Comparison of ENCODE assay signal across 8 cellular contexts in the genomic region with DNA sequence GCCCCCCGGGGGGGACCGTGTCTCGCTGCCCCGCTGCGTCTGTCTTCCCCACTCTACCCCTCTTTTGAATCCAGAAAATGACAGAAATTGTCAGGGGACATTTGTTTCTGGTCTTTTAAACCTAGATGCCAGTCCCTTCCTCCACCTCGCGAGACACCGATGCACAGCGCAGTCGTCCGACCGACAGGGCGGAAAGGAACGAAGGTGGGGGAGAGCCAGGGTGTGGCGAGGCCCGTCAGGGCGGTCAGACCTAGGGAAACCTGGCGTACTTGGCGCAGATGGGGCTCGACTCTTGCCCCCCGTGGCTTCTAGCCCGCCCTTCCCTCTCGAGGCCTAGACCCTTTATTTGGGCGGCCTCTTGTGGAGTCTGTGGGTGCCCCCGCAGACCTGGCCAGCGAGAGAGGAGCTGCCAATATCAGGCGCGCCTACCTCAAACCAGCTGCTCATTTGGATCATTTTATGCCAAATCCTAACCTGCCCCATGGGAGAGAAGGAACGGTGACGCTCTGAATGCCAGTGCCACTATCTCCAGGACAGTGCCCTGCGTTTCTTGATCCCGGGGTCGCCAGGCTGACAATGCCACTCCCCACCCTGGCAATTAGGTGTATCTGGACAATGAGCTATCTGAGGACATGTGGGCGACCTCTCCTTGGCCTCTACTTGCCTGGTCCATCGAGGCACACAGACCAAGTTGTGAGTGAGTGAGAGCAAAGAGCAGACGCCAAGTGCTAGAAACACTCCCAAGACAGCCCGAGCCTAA. TPM values are rescaled to one million over a fixed set of nuclear protein-coding genes. Genes with fewer than 3 reads are reported as not detected.
DNase-seq lines count a peak whose midpoint lies in the region; ATAC-seq and TF ChIP-seq lines count a peak whose summit lies in the region.

No MANE protein-coding gene starts in this region.

- H3K4me2 ChIP-seq in BLaER1 treated with 17β-estradiol and CSF1 and Interleukin-3, amounts not matched to agents 10 nM and 100 nM, result peak overlapping the region; percentile 90 to 97 (median 94)

- H3K9me3 Mint-ChIP-seq in chondrocyte (ENCODE audit: low read depth) (no peaks in the 10 kb centered on the region), memory B cell (no peaks in the 10 kb centered on the region)

- peaks cover 0 to 15% (median 0%) of the 10 kb centered on the region in 11 experiments; a peak in 6 of 22 replicates for H4K20me1 ChIP-seq in BLaER1 treated with 17β-estradiol and CSF1 and Interleukin-3, amounts not matched to agents 10 nM and 100 nM

- H3K36me3 Mint-ChIP-seq in chondrocyte (ENCODE audit: low read depth), result no peaks in the 10 kb centered on the region
- H3K36me3 Mint-ChIP-seq in memory B cell, result no peaks in the 10 kb centered on the region

- peaks cover 35 to 51% (median 42%) of the 10 kb centered on the region in 11 experiments for H3K27me3 ChIP-seq in BLaER1 treated with 17β-estradiol and CSF1 and Interleukin-3, amounts not matched to agents 10 nM and 100 nM

- no peaks in the 10 kb centered on the region for H3K36me3 ChIP-seq in BLaER1 treated with 17β-estradiol and CSF1 and Interleukin-3, amounts not matched to agents 10 nM and 100 nM
- H3K36me3 ChIP-seq in urinary bladder (ENCODE audit: insufficient read depth), result no peaks in the 10 kb centered on the region

- H3K9me3 ChIP-seq in BLaER1 treated with 17β-estradiol and CSF1 and Interleukin-3, amounts not matched to agents 10 nM and 100 nM (replicated peaks in 1 of 11), result no peaks in the 10 kb centered on the region

- H3K27ac Mint-ChIP-seq in chondrocyte (ENCODE audit: unreplicated experiment) (peak overlapping the region; percentile 49), memory B cell (no peak overlapping the region)

- peaks cover 0 to 5% (median 0%) of the 10 kb centered on the region in 10 experiments; a peak in 3 of 20 replicates for H3K4me1 ChIP-seq in BLaER1 treated with 17β-estradiol and CSF1 and Interleukin-3, amounts not matched to agents 10 nM and 100 nM
- H3K4me1 ChIP-seq in urinary bladder (ENCODE audit: insufficient read depth), result no peaks in the 10 kb centered on the region

- H3K4me3 ChIP-seq in BLaER1 treated with 17β-estradiol and CSF1 and Interleukin-3, amounts not matched to agents 10 nM and 100 nM, result peak overlapping the region; percentile 59 to 76 (median 68)
- H3K4me3 ChIP-seq in urinary bladder (ENCODE audit: low read depth, low read length), result peak overlapping the region; percentile 60

- TF ChIP-seq CTCF in chondrocyte (IDR thresholded peaks at IDR 0.05), result no peak

- DNase-seq in Kasumi-1 (lab: John Stamatoyannopoulos, UW), result peak; percentile 21 to 31
- no peak for DNase-seq in chondrocyte (ENCODE audit: low spot score)
- DNase-seq in memory B cell (ENCODE audit: low spot score in 2 of 2), result no peak
- DNase-seq in NCI-H774 (lab: John Stamatoyannopoulos, UW), result no peak
- no peak for DNase-seq in stimulated activated naive CD4-positive, alpha-beta T cell (lab: John Stamatoyannopoulos, UW)

- H3K27ac ChIP-seq in BLaER1 treated with 17β-estradiol and CSF1 and Interleukin-3, amounts not matched to agents 10 nM and 100 nM, result no peak overlapping the region
- no peak overlapping the region for H3K27ac ChIP-seq in urinary bladder (ENCODE audit: low read depth)

- 11% methylated on average over 37 of the region's 37 CpGs for WGBS in urinary bladder

- ATAC-seq in memory B cell (ENCODE audit: low read depth) (no peak), HG02885 (IDR thresholded peaks at IDR 0.05; ENCODE audit: poor library complexity, unreplicated experiment) (no peak)

- H3K27me3 Mint-ChIP-seq in chondrocyte (ENCODE audit: low read depth) (peaks cover 8% of the 10 kb centered on the region), memory B cell (peaks cover 23% of the 10 kb centered on the region)

- H3K4me1 Mint-ChIP-seq in chondrocyte (ENCODE audit: low read depth) (peaks cover 9% of the 10 kb centered on the region), memory B cell (peaks cover 3% of the 10 kb centered on the region)

- H3K9ac ChIP-seq in BLaER1 treated with 17β-estradiol and CSF1 and Interleukin-3, amounts not matched to agents 10 nM and 100 nM, result peak overlapping the region; percentile 35 to 74 (median 61); a peak in 21 of 22 replicates

- H3K4me3 Mint-ChIP-seq in chondrocyte (ENCODE audit: unreplicated experiment) (peak overlapping the region; percentile 85), memory B cell (peak overlapping the region; percentile 53)

RNA-seq across cellular contexts. Expression of gene RAB6B, which starts 0.5 kb away (rescaled TPM):
- total RNA-seq in chondrocyte (16.2 to 29.6 TPM (median 25.7 TPM) in 3 replicates), urinary bladder (3.4 TPM)
- polyA plus RNA-seq in urinary bladder, result 2.5 TPM

Comparison
In these comparisons a context has a peak if more than half of its experiments do, and no peak if none do; other contexts are left out.
1. DNase-seq: peak in Kasumi-1 (2 of 2); none in chondrocyte (single experiment), memory B cell (0 of 2), NCI-H774 (single experiment) and stimulated activated naive CD4-positive, alpha-beta T cell (0 of 6).